Comparison of ENCODE assay signal across 21 cellular contexts in the genomic region with DNA sequence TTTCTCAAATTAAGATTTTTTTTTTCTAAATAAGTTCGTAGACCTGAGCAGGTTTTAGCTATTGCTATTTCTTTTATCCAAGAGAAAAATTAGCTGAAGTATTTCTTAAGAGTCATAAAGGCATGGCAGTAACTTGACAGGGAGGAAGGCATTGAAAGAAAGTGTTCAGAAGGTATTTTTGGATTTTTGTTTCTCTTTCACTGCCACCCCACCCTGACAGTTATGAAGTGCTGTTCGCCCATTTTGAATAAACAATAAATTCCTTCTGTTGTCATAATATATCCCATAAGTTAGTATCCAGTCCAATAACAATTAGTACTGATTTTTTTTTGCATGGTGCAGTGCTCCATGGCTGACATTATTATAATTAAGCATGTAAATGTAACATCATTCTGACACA.
"Had no signal": no experiment of that assay in that cellular context is flagged by ENCODE, and none has a peak within 500 bp of the region (broad histone marks: within the 10 kb centered on the region; RNA-seq: fewer than 3 reads in every experiment).

No MANE protein-coding gene starts in this region.

- H3K4me3 ChIP-seq: lung, right lobe of liver, stomach, thyroid gland had no signal

- H3K4me1 ChIP-seq: parathyroid adenoma, right lobe of liver, thyroid gland had no signal

- H3K4me3 Mint-ChIP-seq: effector memory CD8-positive, alpha-beta T cell; memory B cell; natural killer cell; neural crest cell had no signal

- ATAC-seq: effector memory CD8-positive, alpha-beta T cell; left ventricle myocardium superior; natural killer cell; right lobe of liver had no signal

- H3K9me3 ChIP-seq: right lobe of liver, stomach, thyroid gland had no signal

- H3K36me3 ChIP-seq: right lobe of liver, stomach, thyroid gland had no signal

- H3K9me3 Mint-ChIP-seq: neural crest cell had no signal

- H3K4me1 Mint-ChIP-seq: memory B cell, natural killer cell had no signal

- H3K36me3 Mint-ChIP-seq: memory B cell, natural killer cell had no signal

- H2AFZ ChIP-seq: parathyroid adenoma had no signal

- DNase-seq: cortex of kidney; effector memory CD8-positive, alpha-beta T cell; erythroblast; head of caudate nucleus; left ventricle myocardium superior; natural killer cell; right lobe of liver; small intestine; stimulated activated CD4-positive, alpha-beta T cell treated with anti-CD3 and anti-CD28 coated beads, Interleukin-12 subunit alpha, Interleukin-12 subunit beta, amount 100 ng/mL, for 4 hours; stimulated activated CD4-positive, alpha-beta T cell treated with anti-CD3 and anti-CD28 coated beads, Interleukin-1b, Interleukin-23, amount 100 ng/mL, for 48 hours; stimulated activated CD4-positive, alpha-beta T cell treated with anti-CD3 and anti-CD28 coated beads, Interleukin-4, amount 100 ng/mL, for 1 hour; stimulated activated CD8-positive, alpha-beta memory T cell treated with anti-CD3 and anti-CD28 coated beads, Interleukin-4, amount 100 ng/mL, for 48 hours; stimulated activated naive CD4-positive, alpha-beta T cell treated with Interleukin-2 at 50 U/mL for 16 hours; stomach; thyroid gland; trophoblast cell had no signal

- H3K27me3 Mint-ChIP-seq: memory B cell had no signal

- H3K79me2 ChIP-seq: parathyroid adenoma had no signal

- H3K9ac ChIP-seq: parathyroid adenoma had no signal

- H3K27ac Mint-ChIP-seq: effector memory CD8-positive, alpha-beta T cell; memory B cell; natural killer cell; progenitor cell of endocrine pancreas had no signal

- H3K27ac ChIP-seq: parathyroid adenoma, right lobe of liver, stomach, thyroid gland had no signal

- H3K27me3 ChIP-seq: right lobe of liver, stomach, thyroid gland had no signal
